In genomic region chr12:129911437-129912049, GRCh38 we compare ENCODE assay signal across 8 cellular contexts. TPM values are rescaled to one million over a fixed set of nuclear protein-coding genes. Genes with fewer than 3 reads are reported as not detected.
DNase-seq lines count a peak whose midpoint lies in the region; ATAC-seq and TF ChIP-seq lines count a peak whose summit lies in the region.

No MANE protein-coding gene starts in this region.

- H3K27me3 Mint-ChIP-seq in HFFc6 (ENCODE audit: insufficient read depth), result no peaks in the 10 kb centered on the region; the same call in 1 of the 2 replicates
- no peaks in the 10 kb centered on the region for H3K27me3 Mint-ChIP-seq in activated T-cell treated with anti-CD3 and anti-CD28 coated beads, Interleukin-2, amount 50 U/mL, for 72 hours (ENCODE audit: low read depth)

- TF ChIP-seq CTCF in HFFc6 (IDR thresholded peaks at IDR 0.05), result peak; percentile 61

- no peaks in the 10 kb centered on the region for H3K4me1 Mint-ChIP-seq in HFFc6 (ENCODE audit: low read depth)
- no peaks in the 10 kb centered on the region for H3K4me1 Mint-ChIP-seq in activated T-cell treated with anti-CD3 and anti-CD28 coated beads, Interleukin-2, amount 50 U/mL, for 72 hours (ENCODE audit: low read depth)

- peak in 1 of 2 donors; percentile 49 for ATAC-seq in activated T-cell treated with anti-CD3 and anti-CD28 coated beads, Interleukin-2, amount 50 U/mL, for 72 hours (replicated peaks in 1 of 2)
- no peak for ATAC-seq in stimulated activated naive CD8-positive, alpha-beta T cell treated with anti-CD3 and anti-CD28 coated beads, Interleukin-15, Interleukin-2, amounts not matched to agents 100 U/mL and 50 U/mL, for 24 hours

- peak in 2 of 3 donors; percentile 5 for DNase-seq in stimulated activated CD4-positive, alpha-beta T cell treated with anti-CD3 and anti-CD28 coated beads, Interleukin-12 subunit alpha, Interleukin-12 subunit beta, amount 100 ng/mL, for 48 hours (ENCODE audit: low read depth in 2 of 3, low spot score in 1 of 3)
- no peak for DNase-seq in stimulated activated CD4-positive, alpha-beta T cell treated with anti-CD3 and anti-CD28 coated beads, Interleukin-4, amount 100 ng/mL, for 24 hours
- DNase-seq in HFFc6 (no peak), NCI-H187 treated with DMSO at 0.1 percent for 48 hours (lab: John Stamatoyannopoulos, UW) (peak; percentile 54), iPS-NIHi11 (ENCODE audit: low spot score) (peak; percentile 74), EL (no peak)
- peak; percentile 28 to 30 for DNase-seq in activated T-cell treated with anti-CD3 and anti-CD28 coated beads, Interleukin-2, amount 50 U/mL, for 72 hours
- DNase-seq in stimulated activated naive CD8-positive, alpha-beta T cell treated with anti-CD3 and anti-CD28 coated beads, Interleukin-15, Interleukin-2, amounts not matched to agents 100 U/mL and 50 U/mL, for 24 hours, result peak; percentile 39

- H3K4me3 Mint-ChIP-seq in HFFc6, result no peak overlapping the region
- no peak overlapping the region for H3K4me3 Mint-ChIP-seq in activated T-cell treated with anti-CD3 and anti-CD28 coated beads, Interleukin-2, amount 50 U/mL, for 72 hours

- peaks cover 76% of the 10 kb centered on the region for H3K9me3 Mint-ChIP-seq in HFFc6
- peaks cover 0 to 2% of the 10 kb centered on the region in 2 donors for H3K9me3 Mint-ChIP-seq in activated T-cell treated with anti-CD3 and anti-CD28 coated beads, Interleukin-2, amount 50 U/mL, for 72 hours

- H3K27ac Mint-ChIP-seq in HFFc6, result no peak overlapping the region
- no peak overlapping the region for H3K27ac Mint-ChIP-seq in activated T-cell treated with anti-CD3 and anti-CD28 coated beads, Interleukin-2, amount 50 U/mL, for 72 hours

- H3K36me3 Mint-ChIP-seq in HFFc6 (ENCODE audit: low read depth), result peaks cover 4% of the 10 kb centered on the region; the same call in 1 of the 2 replicates
- H3K36me3 Mint-ChIP-seq in activated T-cell treated with anti-CD3 and anti-CD28 coated beads, Interleukin-2, amount 50 U/mL, for 72 hours (ENCODE audit: insufficient read depth in 2 of 2), result no peaks in the 10 kb centered on the region

RNA-seq across cellular contexts. Expression of gene TMEM132D, which starts 7.7 kb away (rescaled TPM):
- total RNA-seq in HFFc6 (2021; fragmentation: NEBNext Ultra II Directional; extraction: Animal tissue kit (Norgen Biotek cat#: 25700)), result not detected
- not detected for total RNA-seq in activated T-cell treated with anti-CD3 and anti-CD28 coated beads, Interleukin-2, amount 50 U/mL, for 72 hours

Comparison
In these comparisons a context has a peak if more than half of its experiments do, and no peak if none do; other contexts are left out.
1. DNase-seq: peak in stimulated activated CD4-positive, alpha-beta T cell treated with anti-CD3 and anti-CD28 coated beads, Interleukin-12 subunit alpha, Interleukin-12 subunit beta, amount 100 ng/mL, for 48 hours (2 of 3), NCI-H187 treated with DMSO at 0.1 percent for 48 hours (single experiment), activated T-cell treated with anti-CD3 and anti-CD28 coated beads, Interleukin-2, amount 50 U/mL, for 72 hours (2 of 2), iPS-NIHi11 (single experiment) and stimulated activated naive CD8-positive, alpha-beta T cell treated with anti-CD3 and anti-CD28 coated beads, Interleukin-15, Interleukin-2, amounts not matched to agents 100 U/mL and 50 U/mL, for 24 hours (single experiment); none in stimulated activated CD4-positive, alpha-beta T cell treated with anti-CD3 and anti-CD28 coated beads, Interleukin-4, amount 100 ng/mL, for 24 hours (single experiment), HFFc6 (single experiment) and EL (single experiment).